In genomic region chr10:68103237-68103866, GRCh38 we compare ENCODE assay signal across 14 cellular contexts. TPM values are rescaled to one million over a fixed set of nuclear protein-coding genes. Genes with fewer than 3 reads are reported as not detected.
"Had no signal": no experiment of that assay in that cellular context is flagged by ENCODE, and none has a peak within 500 bp of the region (broad histone marks: within the 10 kb centered on the region; RNA-seq: fewer than 3 reads in every experiment).

No MANE protein-coding gene starts in this region.

- H3K4me3 Mint-ChIP-seq: activated naive CD4-positive, alpha-beta T cell treated with anti-CD3 and anti-CD28 coated beads for 36 hours; nephron; stimulated activated effector memory CD8-positive, alpha-beta T cell treated with anti-CD3 and anti-CD28 coated beads, Interleukin-12 subunit alpha, Interleukin-12 subunit beta, amount 100 ng/mL, for 72 hours had no signal

- H3K27me3 ChIP-seq: cardiac muscle cell, sigmoid colon had no signal

- H3K4me3 ChIP-seq: cardiac muscle cell, sigmoid colon, thoracic aorta had no signal

- H3K27ac Mint-ChIP-seq: activated naive CD4-positive, alpha-beta T cell treated with anti-CD3 and anti-CD28 coated beads for 36 hours; activated T-helper 2 cell treated with anti-CD3 and anti-CD28 coated beads, Interferon-gamma antibody, Interleukin-2, Interleukin-4, amounts not matched to agents 10 μg/mL and 5 μg/mL and 100 μg/mL, durations not matched to agents 14 hours and 24 hours and 36 hours; nephron; stimulated activated effector memory CD8-positive, alpha-beta T cell treated with anti-CD3 and anti-CD28 coated beads, Interleukin-12 subunit alpha, Interleukin-12 subunit beta, amount 100 ng/mL, for 72 hours had no signal

- H3K27ac ChIP-seq: cardiac muscle cell, sigmoid colon, thoracic aorta had no signal

- H3K36me3 Mint-ChIP-seq: stimulated activated effector memory CD8-positive, alpha-beta T cell treated with anti-CD3 and anti-CD28 coated beads, Interleukin-12 subunit alpha, Interleukin-12 subunit beta, amount 100 ng/mL, for 72 hours had no signal

- ATAC-seq: stimulated activated effector memory CD8-positive, alpha-beta T cell treated with anti-CD3 and anti-CD28 coated beads, Interleukin-12 subunit alpha, Interleukin-12 subunit beta, amount 100 ng/mL, for 72 hours had no signal

- H3K4me1 ChIP-seq: sigmoid colon had no signal

- H3K9me3 Mint-ChIP-seq: activated naive CD4-positive, alpha-beta T cell treated with anti-CD3 and anti-CD28 coated beads for 36 hours; activated T-helper 2 cell treated with anti-CD3 and anti-CD28 coated beads, Interferon-gamma antibody, Interleukin-2, Interleukin-4, amounts not matched to agents 10 μg/mL and 5 μg/mL and 100 μg/mL, durations not matched to agents 14 hours and 24 hours and 36 hours; nephron; stimulated activated effector memory CD8-positive, alpha-beta T cell treated with anti-CD3 and anti-CD28 coated beads, Interleukin-12 subunit alpha, Interleukin-12 subunit beta, amount 100 ng/mL, for 72 hours had no signal

- H3K9me3 ChIP-seq: sigmoid colon, thoracic aorta had no signal

- H3K36me3 ChIP-seq: cardiac muscle cell, sigmoid colon, thoracic aorta had no signal

- DNase-seq: activated CD4-positive, CD25-positive, alpha-beta regulatory T cell treated with anti-CD3 and anti-CD28 coated beads, Interleukin-2, amount 50 U/mL, for 72 hours; activated naive CD4-positive, alpha-beta T cell treated with anti-CD3 and anti-CD28 coated beads for 36 hours; erythroblast; hypothalamus; mesenchymal stem cell; sigmoid colon had no signal

RNA-seq across cellular contexts. Expression of gene MYPN, which starts 5.9 kb away (rescaled TPM):
- total RNA-seq: activated CD8-positive, alpha-beta memory T cell treated with anti-CD3 and anti-CD28 coated beads for 36 hours; activated naive CD4-positive, alpha-beta T cell treated with anti-CD3 and anti-CD28 coated beads for 36 hours; activated T-helper 2 cell treated with anti-CD3 and anti-CD28 coated beads, Interferon-gamma antibody, Interleukin-2, Interleukin-4, amounts not matched to agents 10 μg/mL and 5 μg/mL and 100 μg/mL, durations not matched to agents 14 hours and 24 hours and 36 hours; omental fat pad; sigmoid colon; T-helper 1 cell treated with Interleukin-12 subunit alpha and Interleukin-12 subunit beta and Interleukin-4 antibody, amounts not matched to agents 30 ng/mL and 1 ng/mL, for 36 hours; thoracic aorta had no signal
